2 cellular contexts compared by ENCODE assay signal in the genomic region with DNA sequence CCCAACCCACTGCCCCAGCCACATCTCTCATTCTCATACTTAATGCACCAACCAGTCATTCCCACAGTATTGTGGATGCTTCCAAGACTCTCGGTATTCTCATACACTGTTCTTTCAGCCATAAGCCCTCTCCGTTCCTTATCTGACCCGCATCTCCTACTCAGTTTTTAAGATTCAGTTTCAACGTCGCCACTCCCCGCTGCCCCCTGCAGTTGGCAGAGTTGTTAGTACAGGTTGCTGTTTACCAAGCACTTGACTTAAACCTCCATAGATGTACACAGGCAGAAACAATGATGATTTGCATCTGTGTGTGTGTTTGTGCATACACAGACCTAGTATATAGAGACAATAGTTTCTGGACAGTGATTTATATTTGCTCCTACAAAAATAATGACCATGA.
TF ChIP-seq lines count a peak whose summit lies in the region.

No MANE protein-coding gene starts in this region.

TF ChIP-seq in SK-N-SH, 30 proteins besides CTCF, POLR2A, EP300 and RAD21 (continued from another document):
- TF ChIP-seq, protein P1, sequence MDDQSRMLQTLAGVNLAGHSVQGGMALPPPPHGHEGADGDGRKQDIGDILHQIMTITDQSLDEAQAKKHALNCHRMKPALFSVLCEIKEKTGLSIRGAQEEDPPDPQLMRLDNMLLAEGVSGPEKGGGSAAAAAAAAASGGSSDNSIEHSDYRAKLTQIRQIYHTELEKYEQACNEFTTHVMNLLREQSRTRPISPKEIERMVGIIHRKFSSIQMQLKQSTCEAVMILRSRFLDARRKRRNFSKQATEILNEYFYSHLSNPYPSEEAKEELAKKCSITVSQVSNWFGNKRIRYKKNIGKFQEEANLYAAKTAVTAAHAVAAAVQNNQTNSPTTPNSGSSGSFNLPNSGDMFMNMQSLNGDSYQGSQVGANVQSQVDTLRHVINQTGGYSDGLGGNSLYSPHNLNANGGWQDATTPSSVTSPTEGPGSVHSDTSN (IDR thresholded peaks at IDR 0.05), result no peak
- TF ChIP-seq, protein P2, sequence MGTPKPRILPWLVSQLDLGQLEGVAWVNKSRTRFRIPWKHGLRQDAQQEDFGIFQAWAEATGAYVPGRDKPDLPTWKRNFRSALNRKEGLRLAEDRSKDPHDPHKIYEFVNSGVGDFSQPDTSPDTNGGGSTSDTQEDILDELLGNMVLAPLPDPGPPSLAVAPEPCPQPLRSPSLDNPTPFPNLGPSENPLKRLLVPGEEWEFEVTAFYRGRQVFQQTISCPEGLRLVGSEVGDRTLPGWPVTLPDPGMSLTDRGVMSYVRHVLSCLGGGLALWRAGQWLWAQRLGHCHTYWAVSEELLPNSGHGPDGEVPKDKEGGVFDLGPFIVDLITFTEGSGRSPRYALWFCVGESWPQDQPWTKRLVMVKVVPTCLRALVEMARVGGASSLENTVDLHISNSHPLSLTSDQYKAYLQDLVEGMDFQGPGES (IDR thresholded peaks at IDR 0.05; ENCODE audit: low read depth, low read length), result no peak
- TF ChIP-seq CHD2 (IDR thresholded peaks at IDR 0.05; ENCODE audit: low read length, partially characterized antibody) (no peak), RFX5 (IDR thresholded peaks at IDR 0.05; ENCODE audit: low read length) (no peak), YY1 (IDR thresholded peaks at IDR 0.05; ENCODE audit: low read depth) (no peak), RCOR1 (IDR thresholded peaks at IDR 0.05; ENCODE audit: low read length) (no peak), NRF1 (IDR thresholded peaks at IDR 0.05; ENCODE audit: low read depth, low read length) (no peak), EZH2phosphoT487 (IDR thresholded peaks at IDR 0.05; ENCODE audit: borderline replicate concordance, low read depth) (no peak), TCF12 (IDR thresholded peaks at IDR 0.05) (no peak), GATA2 (CRISPR knock-in tag; IDR thresholded peaks at IDR 0.05) (no peak), NFIC (IDR thresholded peaks at IDR 0.05; ENCODE audit: borderline replicate concordance) (no peak), FOSL2 (IDR thresholded peaks at IDR 0.05; ENCODE audit: borderline replicate concordance, low read depth) (no peak)
- TF ChIP-seq, protein P3, sequence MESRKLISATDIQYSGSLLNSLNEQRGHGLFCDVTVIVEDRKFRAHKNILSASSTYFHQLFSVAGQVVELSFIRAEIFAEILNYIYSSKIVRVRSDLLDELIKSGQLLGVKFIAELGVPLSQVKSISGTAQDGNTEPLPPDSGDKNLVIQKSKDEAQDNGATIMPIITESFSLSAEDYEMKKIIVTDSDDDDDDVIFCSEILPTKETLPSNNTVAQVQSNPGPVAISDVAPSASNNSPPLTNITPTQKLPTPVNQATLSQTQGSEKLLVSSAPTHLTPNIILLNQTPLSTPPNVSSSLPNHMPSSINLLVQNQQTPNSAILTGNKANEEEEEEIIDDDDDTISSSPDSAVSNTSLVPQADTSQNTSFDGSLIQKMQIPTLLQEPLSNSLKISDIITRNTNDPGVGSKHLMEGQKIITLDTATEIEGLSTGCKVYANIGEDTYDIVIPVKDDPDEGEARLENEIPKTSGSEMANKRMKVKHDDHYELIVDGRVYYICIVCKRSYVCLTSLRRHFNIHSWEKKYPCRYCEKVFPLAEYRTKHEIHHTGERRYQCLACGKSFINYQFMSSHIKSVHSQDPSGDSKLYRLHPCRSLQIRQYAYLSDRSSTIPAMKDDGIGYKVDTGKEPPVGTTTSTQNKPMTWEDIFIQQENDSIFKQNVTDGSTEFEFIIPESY (IDR thresholded peaks at IDR 0.05; ENCODE audit: borderline replicate concordance, low read depth), result no peak

TF ChIP-seq in SK-N-SH treated with all-trans-retinoic acid at 6 μM for 48 hours, 23 proteins besides CTCF, POLR2A, EP300 and RAD21 (continued from another document):
- TF ChIP-seq, protein P4, sequence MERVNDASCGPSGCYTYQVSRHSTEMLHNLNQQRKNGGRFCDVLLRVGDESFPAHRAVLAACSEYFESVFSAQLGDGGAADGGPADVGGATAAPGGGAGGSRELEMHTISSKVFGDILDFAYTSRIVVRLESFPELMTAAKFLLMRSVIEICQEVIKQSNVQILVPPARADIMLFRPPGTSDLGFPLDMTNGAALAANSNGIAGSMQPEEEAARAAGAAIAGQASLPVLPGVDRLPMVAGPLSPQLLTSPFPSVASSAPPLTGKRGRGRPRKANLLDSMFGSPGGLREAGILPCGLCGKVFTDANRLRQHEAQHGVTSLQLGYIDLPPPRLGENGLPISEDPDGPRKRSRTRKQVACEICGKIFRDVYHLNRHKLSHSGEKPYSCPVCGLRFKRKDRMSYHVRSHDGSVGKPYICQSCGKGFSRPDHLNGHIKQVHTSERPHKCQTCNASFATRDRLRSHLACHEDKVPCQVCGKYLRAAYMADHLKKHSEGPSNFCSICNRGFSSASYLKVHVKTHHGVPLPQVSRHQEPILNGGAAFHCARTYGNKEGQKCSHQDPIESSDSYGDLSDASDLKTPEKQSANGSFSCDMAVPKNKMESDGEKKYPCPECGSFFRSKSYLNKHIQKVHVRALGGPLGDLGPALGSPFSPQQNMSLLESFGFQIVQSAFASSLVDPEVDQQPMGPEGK (CRISPR knock-in tag; IDR thresholded peaks at IDR 0.05; ENCODE audit: borderline replicate concordance), result no peak
- TF ChIP-seq, protein P5, sequence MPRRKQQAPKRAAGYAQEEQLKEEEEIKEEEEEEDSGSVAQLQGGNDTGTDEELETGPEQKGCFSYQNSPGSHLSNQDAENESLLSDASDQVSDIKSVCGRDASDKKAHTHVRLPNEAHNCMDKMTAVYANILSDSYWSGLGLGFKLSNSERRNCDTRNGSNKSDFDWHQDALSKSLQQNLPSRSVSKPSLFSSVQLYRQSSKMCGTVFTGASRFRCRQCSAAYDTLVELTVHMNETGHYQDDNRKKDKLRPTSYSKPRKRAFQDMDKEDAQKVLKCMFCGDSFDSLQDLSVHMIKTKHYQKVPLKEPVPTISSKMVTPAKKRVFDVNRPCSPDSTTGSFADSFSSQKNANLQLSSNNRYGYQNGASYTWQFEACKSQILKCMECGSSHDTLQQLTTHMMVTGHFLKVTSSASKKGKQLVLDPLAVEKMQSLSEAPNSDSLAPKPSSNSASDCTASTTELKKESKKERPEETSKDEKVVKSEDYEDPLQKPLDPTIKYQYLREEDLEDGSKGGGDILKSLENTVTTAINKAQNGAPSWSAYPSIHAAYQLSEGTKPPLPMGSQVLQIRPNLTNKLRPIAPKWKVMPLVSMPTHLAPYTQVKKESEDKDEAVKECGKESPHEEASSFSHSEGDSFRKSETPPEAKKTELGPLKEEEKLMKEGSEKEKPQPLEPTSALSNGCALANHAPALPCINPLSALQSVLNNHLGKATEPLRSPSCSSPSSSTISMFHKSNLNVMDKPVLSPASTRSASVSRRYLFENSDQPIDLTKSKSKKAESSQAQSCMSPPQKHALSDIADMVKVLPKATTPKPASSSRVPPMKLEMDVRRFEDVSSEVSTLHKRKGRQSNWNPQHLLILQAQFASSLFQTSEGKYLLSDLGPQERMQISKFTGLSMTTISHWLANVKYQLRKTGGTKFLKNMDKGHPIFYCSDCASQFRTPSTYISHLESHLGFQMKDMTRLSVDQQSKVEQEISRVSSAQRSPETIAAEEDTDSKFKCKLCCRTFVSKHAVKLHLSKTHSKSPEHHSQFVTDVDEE (CRISPR knock-in tag; IDR thresholded peaks at IDR 0.05), result no peak
- TF ChIP-seq TOX (CRISPR knock-in tag; IDR thresholded peaks at IDR 0.05; ENCODE audit: borderline replicate concordance) (no peak), RARB (CRISPR knock-in tag; IDR thresholded peaks at IDR 0.05) (no peak), ZFP3 (CRISPR knock-in tag; IDR thresholded peaks at IDR 0.05) (no peak), TCF4 (CRISPR knock-in tag; IDR thresholded peaks at IDR 0.05; ENCODE audit: borderline replicate concordance) (no peak), ZNF70 (CRISPR knock-in tag; IDR thresholded peaks at IDR 0.05) (no peak), GLIS3 (CRISPR knock-in tag; IDR thresholded peaks at IDR 0.05) (no peak), BACH2 (CRISPR knock-in tag; IDR thresholded peaks at IDR 0.05; ENCODE audit: borderline replicate concordance) (no peak), SNAI2 (CRISPR knock-in tag; IDR thresholded peaks at IDR 0.05) (no peak), ZNF8 (CRISPR knock-in tag; IDR thresholded peaks at IDR 0.05) (no peak), OSR1 (CRISPR knock-in tag; IDR thresholded peaks at IDR 0.05) (no peak), ESRRG (CRISPR knock-in tag; IDR thresholded peaks at IDR 0.05) (no peak), ZFP30 (CRISPR knock-in tag; IDR thresholded peaks at IDR 0.05) (no peak)
- TF ChIP-seq, protein P6, sequence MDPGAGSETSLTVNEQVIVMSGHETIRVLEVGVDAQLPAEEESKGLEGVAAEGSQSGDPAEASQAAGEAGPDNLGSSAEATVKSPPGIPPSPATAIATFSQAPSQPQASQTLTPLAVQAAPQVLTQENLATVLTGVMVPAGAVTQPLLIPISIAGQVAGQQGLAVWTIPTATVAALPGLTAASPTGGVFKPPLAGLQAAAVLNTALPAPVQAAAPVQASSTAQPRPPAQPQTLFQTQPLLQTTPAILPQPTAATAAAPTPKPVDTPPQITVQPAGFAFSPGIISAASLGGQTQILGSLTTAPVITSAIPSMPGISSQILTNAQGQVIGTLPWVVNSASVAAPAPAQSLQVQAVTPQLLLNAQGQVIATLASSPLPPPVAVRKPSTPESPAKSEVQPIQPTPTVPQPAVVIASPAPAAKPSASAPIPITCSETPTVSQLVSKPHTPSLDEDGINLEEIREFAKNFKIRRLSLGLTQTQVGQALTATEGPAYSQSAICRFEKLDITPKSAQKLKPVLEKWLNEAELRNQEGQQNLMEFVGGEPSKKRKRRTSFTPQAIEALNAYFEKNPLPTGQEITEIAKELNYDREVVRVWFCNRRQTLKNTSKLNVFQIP (CRISPR knock-in tag; IDR thresholded peaks at IDR 0.05; ENCODE audit: borderline replicate concordance, low read depth), result no peak
